Comparison of ENCODE assay signal across 17 cellular contexts in the genomic region with DNA sequence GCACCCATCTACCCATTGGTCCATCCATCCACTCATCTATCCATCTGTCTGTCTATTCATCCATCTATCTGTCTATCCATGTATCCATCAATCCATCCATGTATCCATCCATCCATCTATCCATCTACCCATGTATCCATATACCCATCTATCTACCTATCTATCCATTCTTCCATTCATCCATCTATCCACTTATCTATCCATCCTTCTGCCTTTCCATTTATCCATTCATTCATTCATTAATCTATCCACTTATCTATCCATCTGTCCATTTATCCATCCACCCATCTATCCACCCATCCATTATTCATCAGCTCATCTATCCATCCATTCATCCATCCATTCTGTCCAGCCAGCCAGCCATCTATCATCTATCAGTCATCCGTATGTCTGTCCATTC. TPM values are rescaled to one million over a fixed set of nuclear protein-coding genes. Genes with fewer than 3 reads are reported as not detected.
"Had no signal": no experiment of that assay in that cellular context is flagged by ENCODE, and none has a peak within 500 bp of the region (broad histone marks: within the 10 kb centered on the region; RNA-seq: fewer than 3 reads in every experiment).

No MANE protein-coding gene starts in this region.

- H3K9me3 Mint-ChIP-seq: effector memory CD8-positive, alpha-beta T cell; natural killer cell treated with Interleukin-12 subunit alpha and Interleukin-12 subunit beta and Interleukin-15 and Interleukin-18, amount 100 ng/mL, for 72 hours had no signal

- H3K27me3 ChIP-seq: esophagus squamous epithelium, gastroesophageal sphincter, left lung, neural progenitor cell, pancreas had no signal

- H3K27ac Mint-ChIP-seq: dendritic cell treated with granulocyte-macrophage colony-stimulating factor and Interleukin-4, amounts not matched to agents 40 ng/mL and 50 ng/mL, for 4 days; effector memory CD8-positive, alpha-beta T cell; natural killer cell treated with Interleukin-12 subunit alpha and Interleukin-12 subunit beta and Interleukin-15 and Interleukin-18, amount 100 ng/mL, for 72 hours; progenitor cell of endocrine pancreas had no signal

- H2AFZ ChIP-seq: neural progenitor cell had no signal

- H3K4me3 Mint-ChIP-seq: dendritic cell treated with granulocyte-macrophage colony-stimulating factor and Interleukin-4, amounts not matched to agents 40 ng/mL and 50 ng/mL, for 4 days; effector memory CD8-positive, alpha-beta T cell; immature natural killer cell; natural killer cell treated with Interleukin-12 subunit alpha and Interleukin-12 subunit beta and Interleukin-15 and Interleukin-18, amount 100 ng/mL, for 72 hours; neural progenitor cell had no signal

- H3K9me3 ChIP-seq: pancreas had no signal

- ATAC-seq: gastroesophageal sphincter had no signal

- DNase-seq: esophagus squamous epithelium, foreskin fibroblast, left lung, mesenchymal stem cell, midbrain, nucleus accumbens had no signal

- H3K27me3 Mint-ChIP-seq: dendritic cell treated with granulocyte-macrophage colony-stimulating factor and Interleukin-4, amounts not matched to agents 40 ng/mL and 50 ng/mL, for 4 days; effector memory CD8-positive, alpha-beta T cell; natural killer cell treated with Interleukin-12 subunit alpha and Interleukin-12 subunit beta and Interleukin-15 and Interleukin-18, amount 100 ng/mL, for 72 hours; progenitor cell of endocrine pancreas had no signal

- H3K27ac ChIP-seq: esophagus squamous epithelium, gastroesophageal sphincter, left lung, lower lobe of right lung, neural progenitor cell, pancreas had no signal

- FAIRE-seq: keratinocyte, pancreas had no signal

- H3K4me1 ChIP-seq: gastroesophageal sphincter, left lung, lower lobe of right lung, neural progenitor cell, pancreas had no signal

- H3K9ac ChIP-seq: neural progenitor cell had no signal

- H3K36me3 ChIP-seq: neural progenitor cell had no signal

- H3K4me3 ChIP-seq: esophagus squamous epithelium, gastroesophageal sphincter, left lung, lower lobe of right lung, neural progenitor cell, pancreas, smooth muscle cell had no signal

- H3K4me2 ChIP-seq: neural progenitor cell, smooth muscle cell had no signal

RNA-seq across cellular contexts. Expression of a gene that starts 58.6 kb away (rescaled TPM):
- total RNA-seq: smooth muscle cell had no signal
